10 cellular contexts compared by ENCODE assay signal in genomic region chr7:26688936-26689506, GRCh38.
DNase-seq lines count a peak whose midpoint lies in the region; ATAC-seq, FAIRE-seq and TF ChIP-seq lines count a peak whose summit lies in the region.
"Had no signal": no experiment of that assay in that cellular context is flagged by ENCODE, and none has a peak within 500 bp of the region (broad histone marks: within the 10 kb centered on the region; RNA-seq: fewer than 3 reads in every experiment).

No MANE protein-coding gene starts in this region.

- no peak overlapping the region for H3K4me3 ChIP-seq in small intestine (ENCODE audit: low read depth in 1 of 2, low read length in 2 of 2)

- H3K36me3 ChIP-seq in small intestine (ENCODE audit: control insufficient read depth in 2 of 2, insufficient read depth in 2 of 2, low read length in 2 of 2), result no peaks in the 10 kb centered on the region

- BruUV-seq in Calu3 (replicated peaks; lab: Mats Ljungman, UMichigan), result no TSS peak

- H3K9me3 ChIP-seq in small intestine (ENCODE audit: control insufficient read depth, low read depth), result no peaks in the 10 kb centered on the region

- H3K27ac Mint-ChIP-seq in stimulated activated naive B cell treated with anti-CD40 and anti-IgM and Interleukin-4, amounts not matched to agents 10 μg/mL and 1 μg/mL and 100 μg/mL, for 72 hours, result no peak overlapping the region
- H3K27ac Mint-ChIP-seq in Calu3 (ENCODE audit: unreplicated experiment), result no peak overlapping the region

- ATAC-seq in GM19324 (IDR thresholded peaks at IDR 0.05; ENCODE audit: low FRiP score, unreplicated experiment), result peak; percentile 61
- peak; percentile 86 for ATAC-seq in HG02885 (IDR thresholded peaks at IDR 0.05; ENCODE audit: poor library complexity, unreplicated experiment)
- peak; percentile 65 to 67 for ATAC-seq in stimulated activated naive B cell treated with anti-CD40 and anti-IgM and Interleukin-4, amounts not matched to agents 10 μg/mL and 1 μg/mL and 100 μg/mL, for 72 hours (replicated peaks)

- intact Hi-C loops in Calu3 (cut with micrococcal nuclease; ENCODE audit: unreplicated experiment), result no loop called here

- 48 to 55% (median 52%) methylated on average over 4 of the region's 4 CpGs for WGBS in small intestine, 3 donors

- H3K4me1 Mint-ChIP-seq in stimulated activated naive B cell treated with anti-CD40 and anti-IgM and Interleukin-4, amounts not matched to agents 10 μg/mL and 1 μg/mL and 100 μg/mL, for 72 hours, result peaks cover 17 to 29% of the 10 kb centered on the region in 2 donors
- H3K4me1 Mint-ChIP-seq in Calu3 (ENCODE audit: low read depth, unreplicated experiment), result no peaks in the 10 kb centered on the region

- H3K27me3 Mint-ChIP-seq in stimulated activated naive B cell treated with anti-CD40 and anti-IgM and Interleukin-4, amounts not matched to agents 10 μg/mL and 1 μg/mL and 100 μg/mL, for 72 hours, result no peaks in the 10 kb centered on the region
- no peaks in the 10 kb centered on the region for H3K27me3 Mint-ChIP-seq in Calu3 (ENCODE audit: unreplicated experiment)

- no peaks in the 10 kb centered on the region for H3K9me3 Mint-ChIP-seq in stimulated activated naive B cell treated with anti-CD40 and anti-IgM and Interleukin-4, amounts not matched to agents 10 μg/mL and 1 μg/mL and 100 μg/mL, for 72 hours
- H3K9me3 Mint-ChIP-seq in Calu3 (ENCODE audit: low read depth, unreplicated experiment), result no peaks in the 10 kb centered on the region

- H3K27ac ChIP-seq in small intestine (ENCODE audit: low read depth in 1 of 2, low read length in 1 of 2), result peak overlapping the region in 1 of 2 donors; percentile 5

- no peaks in the 10 kb centered on the region for H3K4me1 ChIP-seq in small intestine (ENCODE audit: control insufficient read depth in 2 of 2, insufficient read depth in 1 of 2, low read depth in 1 of 2, low read length in 1 of 2)

- H3K27me3 ChIP-seq in small intestine (ENCODE audit: control insufficient read depth in 2 of 2, insufficient read depth in 2 of 2, low read length in 2 of 2), result no peaks in the 10 kb centered on the region

- no peak for TF ChIP-seq CTCF in Calu3 (IDR thresholded peaks at IDR 0.05; ENCODE audit: unreplicated experiment)

- peaks cover 3 to 4% of the 10 kb centered on the region in 2 donors for H3K36me3 Mint-ChIP-seq in stimulated activated naive B cell treated with anti-CD40 and anti-IgM and Interleukin-4, amounts not matched to agents 10 μg/mL and 1 μg/mL and 100 μg/mL, for 72 hours
- H3K36me3 Mint-ChIP-seq in Calu3 (ENCODE audit: insufficient read depth, unreplicated experiment), result no peaks in the 10 kb centered on the region
- H3K36me3 Mint-ChIP-seq: brain had no signal

- H3K4me3 Mint-ChIP-seq in stimulated activated naive B cell treated with anti-CD40 and anti-IgM and Interleukin-4, amounts not matched to agents 10 μg/mL and 1 μg/mL and 100 μg/mL, for 72 hours, result no peak overlapping the region
- H3K4me3 Mint-ChIP-seq in Calu3 (ENCODE audit: low read depth, unreplicated experiment), result no peak overlapping the region
- H3K4me3 Mint-ChIP-seq: brain had no signal

- FAIRE-seq in small intestine (lab: Jason Lieb, UNC), result no peak
- FAIRE-seq: TTC549 had no signal

- DNase-seq in NOMO-1 treated with DMSO at 0.1 percent for 48 hours (lab: John Stamatoyannopoulos, UW; ENCODE audit: unreplicated experiment) (peak; percentile 69), small intestine (no peak), HCEC 1CT (no peak), Calu3 (no peak)
- no peak for DNase-seq in stimulated activated naive B cell treated with anti-CD40 and anti-IgM and Interleukin-4, amounts not matched to agents 10 μg/mL and 1 μg/mL and 100 μg/mL, for 72 hours
- DNase-seq: NCI-H1694 had no signal

- CTCF ChIA-PET in Calu3 (lab: Charles Lee), result interaction anchor here (1.0 to 2.4 kb wide), 2 partner anchors 319 to 472 kb away, joined by 3 to 7 read pairs; no protein-coding TSS in a partner anchor
